Comparison of ENCODE assay signal across 23 cellular contexts in genomic region chr15:93074596-93074995, GRCh38. TPM values are rescaled to one million over a fixed set of nuclear protein-coding genes. Genes with fewer than 3 reads are reported as not detected.
DNase-seq lines count a peak whose midpoint lies in the region; ATAC-seq, FAIRE-seq and TF ChIP-seq lines count a peak whose summit lies in the region.
"Had no signal": no experiment of that assay in that cellular context is flagged by ENCODE, and none has a peak within 500 bp of the region (broad histone marks: within the 10 kb centered on the region; RNA-seq: fewer than 3 reads in every experiment).

No MANE protein-coding gene starts in this region.

- H3K9me3 ChIP-seq in muscle layer of colon (ENCODE audit: low read length) (no peaks in the 10 kb centered on the region), sigmoid colon (no peaks in the 10 kb centered on the region)

- TF ChIP-seq POLR2A in sigmoid colon (IDR thresholded peaks at IDR 0.05) = no peak

- ATAC-seq in left colon (no peak), GM19463 (IDR thresholded peaks at IDR 0.05; ENCODE audit: unreplicated experiment) (no peak)
- ATAC-seq: CD8-positive, alpha-beta T cell; GM12878 had no signal

- H3K36me3 ChIP-seq in muscle layer of colon (ENCODE audit: insufficient read depth, low read length) (no peaks in the 10 kb centered on the region), sigmoid colon (no peaks in the 10 kb centered on the region)

- peak; percentile 27 for FAIRE-seq in urothelium cell line (lab: Jason Lieb, UNC)
- FAIRE-seq: GM12878 had no signal

- no peak overlapping the region for H3K9ac ChIP-seq in muscle layer of colon (ENCODE audit: low read length)

- H3K9me3 Mint-ChIP-seq in glutamatergic neuron (ENCODE audit: unreplicated experiment) = peaks cover 9% of the 10 kb centered on the region
- H3K9me3 Mint-ChIP-seq: CD8-positive, alpha-beta T cell had no signal

- H3K27ac ChIP-seq in muscle layer of colon (ENCODE audit: low read depth, low read length) (peak overlapping the region; percentile 99), sigmoid colon (peak overlapping the region; percentile 96 to 98 (median 97))
- H3K27ac ChIP-seq: 22Rv1, HL-60 had no signal

- peaks cover 55% of the 10 kb centered on the region for H3K4me1 ChIP-seq in muscle layer of colon (ENCODE audit: insufficient read depth, low read length)
- H3K4me1 ChIP-seq in sigmoid colon = peaks cover 0 to 77% (median 54%) of the 10 kb centered on the region in 4 donors

- H3K4me1 Mint-ChIP-seq in glutamatergic neuron (ENCODE audit: low read depth, unreplicated experiment) = peaks cover 27% of the 10 kb centered on the region

- H3K4me3 Mint-ChIP-seq in glutamatergic neuron (ENCODE audit: unreplicated experiment) = no peak overlapping the region

- no peak for TF ChIP-seq EP300 in sigmoid colon (IDR thresholded peaks at IDR 0.05)

- WGBS in sigmoid colon, 2 donors = 76 to 88% methylated on average over 13 of the region's 13 CpGs

- TF ChIP-seq CTCF in sigmoid colon (IDR thresholded peaks at IDR 0.05) (no peak), glutamatergic neuron (IDR thresholded peaks at IDR 0.05; ENCODE audit: partially characterized antibody, unreplicated experiment) (no peak)

- no peak overlapping the region for H3K4me3 ChIP-seq in muscle layer of colon (ENCODE audit: low read depth in 1 of 2, low read length in 2 of 2)
- no peak overlapping the region for H3K4me3 ChIP-seq in sigmoid colon
- H3K4me3 ChIP-seq: GM12878 had no signal

- peaks cover 0 to 6% of the 10 kb centered on the region in 2 donors for H3K27me3 ChIP-seq in muscle layer of colon (ENCODE audit: control insufficient read depth in 1 of 2, insufficient read depth in 2 of 2, low read length in 2 of 2)
- no peaks in the 10 kb centered on the region for H3K27me3 ChIP-seq in sigmoid colon

- intact Hi-C loops in sigmoid colon (cut with DNase I) = loop anchor here (5.0 kb wide), 3 partner anchors 172 to 948 kb away; partner anchors contain the start of gene CHD2
- intact Hi-C loops in left colon (cut with DNase I, micrococcal nuclease) = no loop called here

- H3K27me3 Mint-ChIP-seq in glutamatergic neuron (ENCODE audit: unreplicated experiment) = peaks cover 7% of the 10 kb centered on the region

- H3K36me3 Mint-ChIP-seq in glutamatergic neuron (ENCODE audit: unreplicated experiment) = no peaks in the 10 kb centered on the region
- H3K36me3 Mint-ChIP-seq: CD8-positive, alpha-beta T cell had no signal

- H3K27ac Mint-ChIP-seq in glutamatergic neuron (ENCODE audit: unreplicated experiment) = no peak overlapping the region
- H3K27ac Mint-ChIP-seq: CD8-positive, alpha-beta T cell had no signal

- peak; percentile 6 for DNase-seq in NCI-H748 (lab: John Stamatoyannopoulos, UW; ENCODE audit: unreplicated experiment)
- DNase-seq in NCI-H748 treated with DMSO at 0.1 percent for 48 hours (lab: John Stamatoyannopoulos, UW) = no peak
- DNase-seq in sigmoid colon = no peak
- DNase-seq in urothelium cell line (ENCODE audit: low spot score) = no peak
- DNase-seq in left colon = no peak
- no peak for DNase-seq in glutamatergic neuron
- DNase-seq: ACHN; CD8-positive, alpha-beta T cell; DND-41; H7; KG1; NCI-H1092; NCI-H1436; NCI-H1930; NCI-H774; OCI-M1 had no signal

RNA-seq across cellular contexts. Expression of gene RGMA, which starts 14.4 kb away (rescaled TPM):
- total RNA-seq in sigmoid colon (10 to 100 TPM; 21.8 to 58.6 (median 32.8) TPM), left colon (10 to 100 TPM in 1 of 2 donors, 1 to 10 TPM in 1; 2.5 to 12.9 TPM), glutamatergic neuron (ENCODE audit: unreplicated experiment) (56.6 TPM)
- 10 to 100 TPM in 1 of 3 donors, 1 to 10 TPM in 2; 1.4 to 18.5 (median 6.0) TPM for polyA plus RNA-seq in sigmoid colon
- total RNA-seq: GM12878, HT1080, SK-MEL-5 had no signal
- polyA plus RNA-seq: GM12878 had no signal
